8 cellular contexts compared by ENCODE assay signal in the genomic region with DNA sequence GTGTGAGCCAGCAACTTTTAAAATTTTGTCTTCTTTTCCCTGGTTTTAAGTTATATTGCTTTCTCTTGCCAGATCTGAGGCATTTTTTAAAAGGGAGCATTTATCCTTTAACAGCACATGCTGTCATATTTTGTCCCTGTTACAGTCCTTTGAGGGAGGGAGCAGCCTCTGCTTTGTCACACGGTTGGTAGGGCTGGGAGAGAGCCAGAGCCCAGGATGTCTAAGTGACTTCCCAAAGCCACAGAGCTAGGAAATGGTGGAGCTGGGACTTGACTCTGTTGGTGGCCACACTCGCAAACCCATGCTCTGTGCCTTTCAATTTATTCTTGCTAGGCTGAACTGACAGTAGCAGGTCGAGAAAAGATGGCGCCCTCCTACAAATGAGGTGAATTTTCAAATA.
"Had no signal": no experiment of that assay in that cellular context is flagged by ENCODE, and none has a peak within 500 bp of the region (broad histone marks: within the 10 kb centered on the region; RNA-seq: fewer than 3 reads in every experiment).

No MANE protein-coding gene starts in this region.

- H3K27ac Mint-ChIP-seq: GM23338, H9 had no signal

- H3K4me3 Mint-ChIP-seq: GM23338, H9 had no signal

- H3K4me3 ChIP-seq: GM23338 had no signal

- FAIRE-seq: H1, H54, HTR-8/SVneo had no signal

- DNase-seq: H9, HCEC 1CT, IMR-90, KBM-7 had no signal

- H3K4me2 ChIP-seq: GM23338 had no signal

- H3K4me1 Mint-ChIP-seq: GM23338 had no signal

- H2AFZ ChIP-seq: GM23338 had no signal
